Comparison of ENCODE assay signal across 9 cellular contexts in the genomic region with DNA sequence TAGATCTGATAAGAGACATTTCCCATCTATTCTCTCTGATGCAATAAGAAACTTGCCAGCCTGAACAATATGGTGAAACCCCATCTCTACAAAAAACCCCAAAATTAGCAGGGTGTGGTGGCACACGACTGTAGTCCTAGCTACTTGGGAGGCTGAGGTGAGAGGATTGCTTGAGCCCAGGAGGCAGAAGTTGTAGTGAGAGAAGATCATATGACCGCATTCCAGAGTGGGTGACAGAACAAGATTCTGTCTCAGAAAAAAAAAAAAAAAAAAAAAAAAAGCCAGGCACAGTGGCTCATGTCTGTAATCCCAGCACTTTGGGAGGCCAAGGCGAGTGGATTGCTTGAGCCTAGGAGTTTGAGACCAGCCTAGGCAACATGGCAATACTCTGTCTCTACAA. TPM values are rescaled to one million over a fixed set of nuclear protein-coding genes. Genes with fewer than 3 reads are reported as not detected.
DNase-seq lines count a peak whose midpoint lies in the region; ATAC-seq, FAIRE-seq and TF ChIP-seq lines count a peak whose summit lies in the region.
"Not testable (repeated sequence)": the region's sequence is repeated elsewhere in the genome, so short reads cannot be mapped to it uniquely, and the experiment has no call there.
"Had no signal": no experiment of that assay in that cellular context is flagged by ENCODE, and none has a peak within 500 bp of the region (broad histone marks: within the 10 kb centered on the region; RNA-seq: fewer than 3 reads in every experiment).

No MANE protein-coding gene starts in this region.

- not testable (repeated sequence) for H3F3A ChIP-seq in GM23338 (replicated peaks; ENCODE audit: low read depth)

- not testable (repeated sequence) for H3K4me1 ChIP-seq in GM23338 (ENCODE audit: insufficient read depth); spleen
- H3K4me1 ChIP-seq in parathyroid adenoma = peaks cover 67% of the 10 kb centered on the region

- DNase-seq in EL (peak; percentile 37), HFFc6 (peak; percentile 13), M059J (ENCODE audit: low read depth) (peak; percentile 19), bronchial epithelial cell (ENCODE audit: low read depth) (peak; percentile 26), iris pigment epithelial cell (ENCODE audit: low read depth) (peak; percentile 20), spleen (peak; percentile 0)
- DNase-seq in GM23338 (ENCODE audit: low spot score) = not testable (repeated sequence)

- not testable (repeated sequence) for H3K27me3 ChIP-seq in GM23338 (ENCODE audit: insufficient read depth); bronchial epithelial cell (ENCODE audit: control insufficient read depth, insufficient read depth, low read length); parathyroid adenoma (ENCODE audit: control insufficient read depth, insufficient read depth, low read length)
- H3K27me3 ChIP-seq in spleen (replicated peaks in 1 of 7) = peaks cover 0 to 24% (median 0%) of the 10 kb centered on the region in 7 donors

- H3K4me3 ChIP-seq in GM23338; bronchial epithelial cell (ENCODE audit: low read depth, low read length); spleen: not testable (repeated sequence)
- H3K4me3 ChIP-seq in parathyroid adenoma (ENCODE audit: low read depth, low read length) = peak overlapping the region; percentile 47

- not testable (repeated sequence) for H3K9ac ChIP-seq in parathyroid adenoma

- not testable (repeated sequence) for H3K27ac ChIP-seq in GM23338 (ENCODE audit: low read depth); spleen
- peak overlapping the region; percentile 95 for H3K27ac ChIP-seq in parathyroid adenoma

- not testable (repeated sequence) for ATAC-seq in GM23338

- TF ChIP-seq POLR2A in spleen (IDR thresholded peaks at IDR 0.05) = not testable (repeated sequence)

- H3K9me3 Mint-ChIP-seq in GM23338 = peaks cover 14% of the 10 kb centered on the region
- H3K9me3 Mint-ChIP-seq in HFFc6 = not testable (repeated sequence)

- not testable (repeated sequence) for H3K27ac Mint-ChIP-seq in GM23338, HFFc6

- H3K9me3 ChIP-seq in parathyroid adenoma (ENCODE audit: control insufficient read depth, low read length) = not testable (repeated sequence)
- H3K9me3 ChIP-seq in spleen = peaks cover 0 to 18% (median 8%) of the 10 kb centered on the region in 8 donors

- not testable (repeated sequence) for H3K27me3 Mint-ChIP-seq in GM23338 (ENCODE audit: insufficient read depth, low read depth, poor library complexity)
- H3K27me3 Mint-ChIP-seq in HFFc6 (ENCODE audit: insufficient read depth) = peaks cover 43% of the 10 kb centered on the region

- WGBS in spleen, 5 donors = 82 to 89% (median 86%) methylated on average over 3 of the region's 3 CpGs

- peaks cover 12% of the 10 kb centered on the region; the same call in 2 of the 3 replicates for H3K36me3 Mint-ChIP-seq in GM23338 (ENCODE audit: low read depth)
- not testable (repeated sequence) for H3K36me3 Mint-ChIP-seq in HFFc6 (ENCODE audit: low read depth)

- not testable (repeated sequence) for FAIRE-seq in bronchial epithelial cell (lab: Jason Lieb, UNC)

- intact Hi-C loops in spleen (cut with DNase I; ENCODE audit: low total_unique reads) = not testable (repeated sequence)

- not testable (repeated sequence) for TF ChIP-seq CTCF in GM23338 (conservative IDR thresholded peaks at IDR 0.05; ENCODE audit: low read depth in 2 of 2); HFFc6 (IDR thresholded peaks at IDR 0.05); bronchial epithelial cell (IDR thresholded peaks at IDR 0.05; ENCODE audit: insufficient read depth, low read length, severe bottlenecking); parathyroid adenoma (IDR thresholded peaks at IDR 0.05); spleen (IDR thresholded peaks at IDR 0.05 in 8 of 11, conservative IDR thresholded peaks at IDR 0.05 in 3 of 11)

- H3K36me3 ChIP-seq in GM23338 (ENCODE audit: insufficient read depth); bronchial epithelial cell (ENCODE audit: control insufficient read depth, insufficient read depth, low read length); parathyroid adenoma (ENCODE audit: control insufficient read depth, insufficient read depth, low read length); spleen: not testable (repeated sequence)

- H3K9me2 ChIP-seq in GM23338 (ENCODE audit: insufficient read depth) = not testable (repeated sequence)

- not testable (repeated sequence) for H3K4me3 Mint-ChIP-seq in GM23338, HFFc6

- not testable (repeated sequence) for H4K20me1 ChIP-seq in GM23338 (replicated peaks; ENCODE audit: insufficient read depth)

- H3K79me2 ChIP-seq in GM23338 (replicated peaks; ENCODE audit: insufficient read depth); parathyroid adenoma: not testable (repeated sequence)

- H2AFZ ChIP-seq in GM23338, parathyroid adenoma: not testable (repeated sequence)

- H3K4me2 ChIP-seq in GM23338 (0 out of 2 replicates have a peak overlapping the region, but pooled peaks have one; percentile 11), parathyroid adenoma (ENCODE audit: low read length) (peak overlapping the region; percentile 67)

- H3K4me1 Mint-ChIP-seq in GM23338 (peaks cover 20% of the 10 kb centered on the region), HFFc6 (ENCODE audit: low read depth) (peaks cover 13% of the 10 kb centered on the region)

RNA-seq across cellular contexts. Expression of a gene that starts 11.3 kb away (rescaled TPM):
- total RNA-seq in GM23338 (2014; rRNA removed; shearing (Covaris generic)) = 17.2 and 31.5 TPM in 2 replicates
- polyA plus RNA-seq in GM23338 (2016; fragmentation: Nextera tagmentation; extraction: Ambion mirVana) (5.1 and 6.0 TPM in 2 replicates), spleen (10 to 100 TPM in 1 of 3 donors, 1 to 10 TPM in 2; 3.6 to 13.5 (median 4.7) TPM)
- total RNA-seq in HFFc6 (2021; fragmentation: NEBNext Ultra II Directional; extraction: Animal tissue kit (Norgen Biotek cat#: 25700)) = 10 to 100 TPM; 18.1 to 35.8 (median 22.7) TPM
- total RNA-seq in M059J (2014; rRNA removed; shearing (Covaris generic)) = 15.3 and 17.1 TPM in 2 replicates
- total RNA-seq in bronchial epithelial cell (5.0 and 9.0 TPM in 2 replicates), spleen (10 to 100 TPM; 22.7 to 51.1 (median 37.0) TPM)
- polyA plus RNA-seq: CD8-positive, alpha-beta memory T cell had no signal
